Comparison of ENCODE assay signal across 21 cellular contexts in genomic region chr1:183110466-183110865, GRCh38.
"Had no signal": no experiment of that assay in that cellular context is flagged by ENCODE, and none has a peak within 500 bp of the region (broad histone marks: within the 10 kb centered on the region; RNA-seq: fewer than 3 reads in every experiment).

No MANE protein-coding gene starts in this region.

- H3K27ac ChIP-seq: esophagus squamous epithelium, ovary, right atrium auricular region, sigmoid colon, suprapubic skin, tibial artery, upper lobe of left lung, vagina had no signal

- H3K4me1 Mint-ChIP-seq: naive thymus-derived CD8-positive, alpha-beta T cell had no signal

- H3K4me3 Mint-ChIP-seq: dendritic cell treated with granulocyte-macrophage colony-stimulating factor and Interleukin-4, amounts not matched to agents 40 ng/mL and 50 ng/mL, for 4 days; effector memory CD8-positive, alpha-beta T cell; naive thymus-derived CD8-positive, alpha-beta T cell; neural crest cell had no signal

- H3K4me1 ChIP-seq: suprapubic skin had no signal

- H3K4me3 ChIP-seq: esophagus squamous epithelium, mucosa of descending colon, ovary, right atrium auricular region, sigmoid colon, suprapubic skin, tibial artery, upper lobe of left lung, vagina had no signal

- H3K9me3 Mint-ChIP-seq: dendritic cell treated with granulocyte-macrophage colony-stimulating factor and Interleukin-4, amounts not matched to agents 40 ng/mL and 50 ng/mL, for 4 days; effector memory CD8-positive, alpha-beta T cell; naive thymus-derived CD8-positive, alpha-beta T cell; neural crest cell had no signal

- H3K9me3 ChIP-seq: esophagus squamous epithelium, mucosa of descending colon, ovary, right atrium auricular region, sigmoid colon, suprapubic skin, tibial artery, upper lobe of left lung, vagina had no signal

- H3K27ac Mint-ChIP-seq: dendritic cell treated with granulocyte-macrophage colony-stimulating factor and Interleukin-4, amounts not matched to agents 40 ng/mL and 50 ng/mL, for 4 days; effector memory CD8-positive, alpha-beta T cell; naive thymus-derived CD8-positive, alpha-beta T cell had no signal

- H3K27me3 Mint-ChIP-seq: dendritic cell treated with granulocyte-macrophage colony-stimulating factor and Interleukin-4, amounts not matched to agents 40 ng/mL and 50 ng/mL, for 4 days had no signal

- H3K36me3 ChIP-seq: ovary had no signal

- H3K27me3 ChIP-seq: esophagus squamous epithelium, ovary, right atrium auricular region, sigmoid colon, suprapubic skin, tibial artery, upper lobe of left lung, vagina had no signal

- DNase-seq: effector memory CD8-positive, alpha-beta T cell; esophagus squamous epithelium; foreskin fibroblast; head of caudate nucleus; hippocampal formation; left colon; mammary epithelial cell; mucosa of descending colon; naive thymus-derived CD8-positive, alpha-beta T cell; ovary; sigmoid colon; small intestine; stimulated activated CD4-positive, alpha-beta T cell treated with anti-CD3 and anti-CD28 coated beads, Interleukin-12 subunit alpha, Interleukin-12 subunit beta, amount 100 ng/mL, for 4 hours; stimulated activated naive CD4-positive, alpha-beta T cell treated with Interleukin-2 at 50 U/mL for 16 hours; tibial artery had no signal
